In genomic region chr19:38706792-38707511, GRCh38 we compare ENCODE assay signal across 12 cellular contexts. TPM values are rescaled to one million over a fixed set of nuclear protein-coding genes. Genes with fewer than 3 reads are reported as not detected.
DNase-seq lines count a peak whose midpoint lies in the region; ATAC-seq, FAIRE-seq and TF ChIP-seq lines count a peak whose summit lies in the region.
"Had no signal": no experiment of that assay in that cellular context is flagged by ENCODE, and none has a peak within 500 bp of the region (broad histone marks: within the 10 kb centered on the region; RNA-seq: fewer than 3 reads in every experiment).

No MANE protein-coding gene starts in this region.

- H3K36me3 ChIP-seq in SJCRH30: peaks cover 75% of the 10 kb centered on the region
- H3K36me3 ChIP-seq in esophagus muscularis mucosa: peaks cover 41 to 100% (median 98%) of the 10 kb centered on the region in 4 donors
- H3K36me3 ChIP-seq in pancreas: peaks cover 14 to 81% (median 51%) of the 10 kb centered on the region in 3 donors
- peaks cover 88% of the 10 kb centered on the region for H3K36me3 ChIP-seq in CD4-positive, alpha-beta memory T cell (ENCODE audit: insufficient read depth, low read length)

- H3K4me3 Mint-ChIP-seq in CD4-positive, alpha-beta memory T cell: no peak overlapping the region
- H3K4me3 Mint-ChIP-seq: activated CD4-positive, alpha-beta T cell treated with anti-CD3 and anti-CD28 coated beads, Interleukin-2, amount 10 ng/mL, durations not matched to agents 7 days and 5 days; CD8-positive, alpha-beta memory T cell; stimulated activated naive B cell treated with anti-CD40 and anti-IgM and Interleukin-4, amounts not matched to agents 10 μg/mL and 1 μg/mL and 100 μg/mL, for 72 hours had no signal

- H3K9me3 ChIP-seq in SJCRH30 (replicated peaks) (no peaks in the 10 kb centered on the region), esophagus muscularis mucosa (no peaks in the 10 kb centered on the region), pancreas (no peaks in the 10 kb centered on the region)
- no peaks in the 10 kb centered on the region for H3K9me3 ChIP-seq in CD4-positive, alpha-beta memory T cell (ENCODE audit: control insufficient read depth in 1 of 2, low read length in 2 of 2)

- peaks cover 40 to 66% of the 10 kb centered on the region in 2 donors for H3K36me3 Mint-ChIP-seq in CD4-positive, alpha-beta memory T cell

- H3K9me3 Mint-ChIP-seq in CD4-positive, alpha-beta memory T cell: no peaks in the 10 kb centered on the region
- H3K9me3 Mint-ChIP-seq: activated CD4-positive, alpha-beta T cell treated with anti-CD3 and anti-CD28 coated beads, Interleukin-2, amount 10 ng/mL, durations not matched to agents 7 days and 5 days; CD8-positive, alpha-beta memory T cell; stimulated activated naive B cell treated with anti-CD40 and anti-IgM and Interleukin-4, amounts not matched to agents 10 μg/mL and 1 μg/mL and 100 μg/mL, for 72 hours had no signal

- no peak for FAIRE-seq in pancreas (lab: Jason Lieb, UNC)

- POLR2A ChIA-PET in CD4-positive, alpha-beta memory T cell (lab: Charles Lee; ENCODE audit: partially characterized antibody): no interaction called here

- peak in 2 of 4 donors; percentile 1 to 4 for ATAC-seq in pancreas
- ATAC-seq: stimulated activated naive B cell treated with anti-CD40 and anti-IgM and Interleukin-4, amounts not matched to agents 10 μg/mL and 1 μg/mL and 100 μg/mL, for 72 hours had no signal

- H3K27ac Mint-ChIP-seq in CD4-positive, alpha-beta memory T cell: peak overlapping the region in 1 of 7 donors; percentile 64
- H3K27ac Mint-ChIP-seq: activated CD4-positive, alpha-beta T cell treated with anti-CD3 and anti-CD28 coated beads, Interleukin-2, amount 10 ng/mL, durations not matched to agents 7 days and 5 days had no signal

- no peaks in the 10 kb centered on the region for H3K27me3 Mint-ChIP-seq in CD4-positive, alpha-beta memory T cell
- H3K27me3 Mint-ChIP-seq: activated CD4-positive, alpha-beta T cell treated with anti-CD3 and anti-CD28 coated beads, Interleukin-2, amount 10 ng/mL, durations not matched to agents 7 days and 5 days; CD8-positive, alpha-beta memory T cell; stimulated activated naive B cell treated with anti-CD40 and anti-IgM and Interleukin-4, amounts not matched to agents 10 μg/mL and 1 μg/mL and 100 μg/mL, for 72 hours had no signal

- CTCF ChIA-PET in CD4-positive, alpha-beta memory T cell (lab: Charles Lee; ENCODE audit: partially characterized antibody): interaction anchor here (0.6 kb wide), 1 partner anchor 402 kb away, joined by 3 read pairs; no protein-coding TSS in a partner anchor

- peak; percentile 78 to 84 for DNase-seq in SJCRH30
- no peak for DNase-seq in esophagus muscularis mucosa (ENCODE audit: extremely low spot score)
- DNase-seq in pancreas: peak in 1 of 6 donors; percentile 55
- DNase-seq in activated CD4-positive, CD25-positive, alpha-beta regulatory T cell treated with anti-CD3 and anti-CD28 coated beads, Interleukin-2, amount 50 U/mL, for 72 hours: no peak
- no peak for DNase-seq in CD4-positive, alpha-beta memory T cell
- no peak for DNase-seq in GM19238 (ENCODE audit: insufficient read length, low spot score)
- DNase-seq in amniotic stem cell (lab: John Stamatoyannopoulos, UW): no peak
- DNase-seq: activated CD4-positive, alpha-beta T cell treated with anti-CD3 and anti-CD28 coated beads, Interleukin-2, amount 10 ng/mL, durations not matched to agents 7 days and 5 days; CD8-positive, alpha-beta memory T cell; KG1; stimulated activated naive B cell treated with anti-CD40 and anti-IgM and Interleukin-4, amounts not matched to agents 10 μg/mL and 1 μg/mL and 100 μg/mL, for 72 hours had no signal

- H3K4me1 ChIP-seq in SJCRH30 (peaks cover 34% of the 10 kb centered on the region), esophagus muscularis mucosa (peaks cover 87 to 100% (median 99%) of the 10 kb centered on the region in 4 donors), pancreas (peaks cover 0 to 15% (median 0%) of the 10 kb centered on the region in 3 donors)
- no peaks in the 10 kb centered on the region for H3K4me1 ChIP-seq in CD4-positive, alpha-beta memory T cell (ENCODE audit: insufficient read depth, low read length)

- TF ChIP-seq POLR2A in esophagus muscularis mucosa (IDR thresholded peaks at IDR 0.05; ENCODE audit: low read depth): no peak

- peaks cover 0 to 2% (median 0%) of the 10 kb centered on the region in 4 donors for H3K4me1 Mint-ChIP-seq in CD4-positive, alpha-beta memory T cell
- H3K4me1 Mint-ChIP-seq: activated CD4-positive, alpha-beta T cell treated with anti-CD3 and anti-CD28 coated beads, Interleukin-2, amount 10 ng/mL, durations not matched to agents 7 days and 5 days; stimulated activated naive B cell treated with anti-CD40 and anti-IgM and Interleukin-4, amounts not matched to agents 10 μg/mL and 1 μg/mL and 100 μg/mL, for 72 hours had no signal

- 72% methylated on average over 12 of the region's 16 CpGs for WGBS in esophagus muscularis mucosa
- 83 to 84% methylated on average over 15 to 16 of the region's 16 CpGs for WGBS in pancreas, 2 donors

- no peak overlapping the region for H3K4me3 ChIP-seq in SJCRH30
- H3K4me3 ChIP-seq in esophagus muscularis mucosa: no peak overlapping the region
- no peak overlapping the region for H3K4me3 ChIP-seq in pancreas
- no peak overlapping the region for H3K4me3 ChIP-seq in CD4-positive, alpha-beta memory T cell (ENCODE audit: low read length in 2 of 2)

- H3K27ac ChIP-seq in C4-2B (peak overlapping the region; percentile 59), SJCRH30 (peak overlapping the region; percentile 34), esophagus muscularis mucosa (replicated peaks in 1 of 4) (peak overlapping the region; percentile 92 to 98 (median 96)), pancreas (peak overlapping the region; percentile 13 to 60 (median 38))
- H3K27ac ChIP-seq in CD4-positive, alpha-beta memory T cell (ENCODE audit: low read depth, low read length): no peak overlapping the region

- TF ChIP-seq CTCF in C4-2B (conservative IDR thresholded peaks at IDR 0.05) (no peak), esophagus muscularis mucosa (IDR thresholded peaks at IDR 0.05) (no peak), pancreas (IDR thresholded peaks at IDR 0.05) (no peak)

- intact Hi-C loops in esophagus muscularis mucosa (cut with DNase I) (no loop called here), pancreas (cut with DNase I) (no loop called here)
- intact Hi-C loops in CD4-positive, alpha-beta memory T cell (cut with micrococcal nuclease): no loop called here

- TF ChIP-seq EP300 in esophagus muscularis mucosa (IDR thresholded peaks at IDR 0.05): no peak

- no peaks in the 10 kb centered on the region for H3K27me3 ChIP-seq in SJCRH30
- no peaks in the 10 kb centered on the region for H3K27me3 ChIP-seq in esophagus muscularis mucosa
- H3K27me3 ChIP-seq in pancreas: no peaks in the 10 kb centered on the region
- no peaks in the 10 kb centered on the region for H3K27me3 ChIP-seq in CD4-positive, alpha-beta memory T cell (ENCODE audit: insufficient read depth, low read length)

RNA-seq across cellular contexts. Expression of gene CAPN12, which starts 37.3 kb away (rescaled TPM):
- not detected in 2 replicates for total RNA-seq in SJCRH30 (2014; rRNA removed; shearing (Covaris generic))
- 1 to 10 TPM in 3 of 4 donors, under 1 TPM in 1; 0.83 to 2.1 (median 1.6) TPM for total RNA-seq in esophagus muscularis mucosa
- 1 to 10 TPM; 2.3 to 8.8 (median 7.1) TPM for total RNA-seq in pancreas
- 10 to 100 TPM; 40.4 to 46.3 TPM for polyA plus RNA-seq in pancreas
- 10 to 100 TPM; 16.8 to 19.5 TPM for total RNA-seq in CD4-positive, alpha-beta memory T cell
- polyA plus RNA-seq in CD4-positive, alpha-beta memory T cell: 1 to 10 TPM; 3.9 to 9.9 TPM

RNA-seq across cellular contexts. Expression of gene ACTN4, which starts 59.5 kb away (rescaled TPM):
- 166 and 192 TPM in 2 replicates for total RNA-seq in SJCRH30 (2014; rRNA removed; shearing (Covaris generic))
- 100 to 1,000 TPM; 416 to 816 (median 598) TPM for total RNA-seq in esophagus muscularis mucosa
- 100 to 1,000 TPM; 137 to 284 (median 189) TPM for total RNA-seq in pancreas
- polyA plus RNA-seq in pancreas: 100 to 1,000 TPM in 1 of 2 donors, 10 to 100 TPM in 1; 98.2 to 195 TPM
- total RNA-seq in CD4-positive, alpha-beta memory T cell: 100 to 1,000 TPM; 151 to 155 TPM
- polyA plus RNA-seq in CD4-positive, alpha-beta memory T cell: 10 to 100 TPM in 1 of 2 donors, 1 to 10 TPM in 1; 4.0 to 24.4 TPM

Comparison
In these comparisons a context has a peak if more than half of its experiments do, and no peak if none do; other contexts are left out.
1. DNase-seq: peak in SJCRH30 (2 of 2); none in esophagus muscularis mucosa (single experiment), activated CD4-positive, CD25-positive, alpha-beta regulatory T cell treated with anti-CD3 and anti-CD28 coated beads, Interleukin-2, amount 50 U/mL, for 72 hours (single experiment), CD4-positive, alpha-beta memory T cell (0 of 5), GM19238 (single experiment) and amniotic stem cell (single experiment).